In the genomic region with DNA sequence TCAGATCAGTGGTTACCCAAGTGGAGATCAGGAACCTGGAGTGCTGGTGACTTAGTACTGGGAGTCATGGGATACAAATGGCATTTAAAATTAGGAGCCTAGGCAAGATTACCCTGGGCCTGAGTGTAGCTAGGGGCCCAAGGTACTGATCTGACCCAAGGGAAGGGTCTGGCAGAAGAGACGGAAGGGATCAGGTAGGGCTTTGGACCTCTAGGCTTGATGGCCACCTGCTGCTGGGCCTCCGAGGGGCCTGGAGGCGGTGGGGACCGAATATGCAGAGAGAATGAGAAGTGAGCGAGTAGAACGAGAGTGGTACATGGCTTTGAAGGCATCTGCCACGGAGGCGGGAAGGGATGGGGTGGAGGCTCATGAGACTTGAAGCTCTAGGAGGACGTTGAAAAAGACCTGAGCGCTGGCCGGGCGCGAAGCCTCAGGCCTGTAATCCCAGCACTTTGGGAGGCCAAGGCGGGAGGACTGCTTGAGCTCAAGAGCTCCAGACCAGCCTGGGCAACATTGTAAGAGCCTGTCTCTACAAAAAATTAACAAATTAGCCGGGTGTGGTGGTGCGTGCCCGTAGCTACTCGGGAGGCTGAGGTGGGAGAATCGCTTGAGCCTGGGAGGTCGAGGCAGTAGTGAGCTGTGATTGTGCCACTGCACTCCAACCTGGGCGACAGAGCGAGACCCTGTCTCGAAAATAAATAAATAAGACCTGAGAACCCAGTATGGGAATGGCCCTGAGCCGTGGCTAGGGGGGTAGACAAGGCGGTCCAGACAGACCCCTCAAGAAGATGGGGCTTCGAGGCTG, we compare ENCODE assay signal across 10 cellular contexts. TPM values are rescaled to one million over a fixed set of nuclear protein-coding genes. Genes with fewer than 3 reads are reported as not detected.
DNase-seq lines count a peak whose midpoint lies in the region; ATAC-seq, FAIRE-seq and TF ChIP-seq lines count a peak whose summit lies in the region.
"Had no signal": no experiment of that assay in that cellular context is flagged by ENCODE, and none has a peak within 500 bp of the region (broad histone marks: within the 10 kb centered on the region; RNA-seq: fewer than 3 reads in every experiment).

No MANE protein-coding gene starts in this region.

- no peak for FAIRE-seq in small intestine (lab: Jason Lieb, UNC)
- FAIRE-seq: colon had no signal

- no peaks in the 10 kb centered on the region for H3K79me2 ChIP-seq in H9 (ENCODE audit: insufficient read depth, low read length)

- peaks cover 3% of the 10 kb centered on the region for H3K79me1 ChIP-seq in H9 (ENCODE audit: insufficient read depth, low read depth, low read length, poor library complexity, severe bottlenecking)

- H3K4me1 ChIP-seq in H9 (ENCODE audit: insufficient read depth, low read length) (no peaks in the 10 kb centered on the region), right cardiac atrium (ENCODE audit: control insufficient read depth, insufficient read depth, low read length) (no peaks in the 10 kb centered on the region), small intestine (ENCODE audit: control insufficient read depth in 2 of 2, insufficient read depth in 1 of 2, low read depth in 1 of 2, low read length in 1 of 2) (no peaks in the 10 kb centered on the region)

- H3K4me3 ChIP-seq in right cardiac atrium (ENCODE audit: low read length) (peak overlapping the region; percentile 87), small intestine (ENCODE audit: low read depth in 1 of 2, low read length in 2 of 2) (peak overlapping the region; percentile 4 to 66)

- H4K20me1 ChIP-seq in H9 (ENCODE audit: control insufficient read depth, insufficient read depth, insufficient read length), result no peaks in the 10 kb centered on the region

- no peak for DNase-seq in H9
- no peak for DNase-seq in WTC11 (ENCODE audit: low spot score)
- DNase-seq in right cardiac atrium, result peak in 1 of 3 donors; percentile 52
- DNase-seq in small intestine, result no peak
- DNase-seq in G401 (ENCODE audit: low spot score), result no peak
- DNase-seq in stimulated activated CD4-positive, alpha-beta T cell treated with anti-CD3 and anti-CD28 coated beads, Interleukin-4, amount 100 ng/mL, for 4 hours, result no peak
- DNase-seq in activated CD4-positive, CD25-positive, alpha-beta regulatory T cell treated with anti-CD3 and anti-CD28 coated beads, Interleukin-2, amount 50 U/mL, for 72 hours, result no peak
- no peak for DNase-seq in hepatic stellate cell (ENCODE audit: low spot score)

- H3K23ac ChIP-seq in H9 (ENCODE audit: insufficient read length, low read depth, low read length), result no peak overlapping the region

- H3K4me1 Mint-ChIP-seq in H9 (peaks cover 5 to 17% of the 10 kb centered on the region in 2 experiments), WTC11 (peaks cover 14% of the 10 kb centered on the region)

- TF ChIP-seq CTCF in H9 (conservative IDR thresholded peaks at IDR 0.05), result no peak
- no peak for TF ChIP-seq CTCF in WTC11 (IDR thresholded peaks at IDR 0.05)

- H2BK120ac ChIP-seq in H9 (ENCODE audit: low read depth, low read length, poor library complexity, severe bottlenecking), result no peak overlapping the region

- no peak overlapping the region for H2BK5ac ChIP-seq in H9 (ENCODE audit: insufficient read length, low read length)

- H3K27ac Mint-ChIP-seq in H9, result no peak overlapping the region
- peak overlapping the region; percentile 60 for H3K27ac Mint-ChIP-seq in WTC11

- H3K27me3 Mint-ChIP-seq in H9 (ENCODE audit: low read depth), result peaks cover 20% of the 10 kb centered on the region
- H3K27me3 Mint-ChIP-seq in WTC11 (ENCODE audit: low read depth), result peaks cover 12% of the 10 kb centered on the region

- CTCF ChIA-PET in WTC11 (lab: Charles Lee), result interaction anchor here (0.8 to 2.6 kb wide), 12 partner anchors 7 to 307 kb away, joined by 3 to 13 read pairs (median 5); partner anchors contain the start of gene SDF2L1

- H3K4me3 Mint-ChIP-seq in H9 (peak overlapping the region; percentile 89 to 95), WTC11 (peak overlapping the region; percentile 97)

- peak overlapping the region; percentile 54 for H3K4me2 ChIP-seq in H9 (ENCODE audit: insufficient read depth, insufficient read length, low read length)

- H2BK20ac ChIP-seq in H9 (ENCODE audit: low read depth, low read length, poor library complexity, severe bottlenecking), result no peak overlapping the region

- H2BK12ac ChIP-seq in H9 (ENCODE audit: insufficient read length, low read depth, low read length), result no peak overlapping the region

- H4K8ac ChIP-seq in H9 (replicated peaks; ENCODE audit: insufficient read length, low read depth, low read length), result no peak overlapping the region

- WGBS in H9 (ENCODE audit: extremely low coverage, insufficient read length, low lambda C conversion rate), result no CpG with 5 or more reads among the region's 26 CpGs
- 76% methylated on average over 26 of the region's 26 CpGs for WGBS in right cardiac atrium
- WGBS in small intestine, 3 donors, result 72 to 75% (median 73%) methylated on average over 25 to 26 of the region's 26 CpGs

- no peak overlapping the region for H4K91ac ChIP-seq in H9 (ENCODE audit: insufficient read length, low read depth, low read length)

- no peak overlapping the region for H3T11ph ChIP-seq in H9 (ENCODE audit: low read length)

- H3K23me2 ChIP-seq in H9 (ENCODE audit: insufficient read length, low read depth, low read length, poor library complexity, severe bottlenecking), result no peaks in the 10 kb centered on the region

- no peak overlapping the region for H3K4ac ChIP-seq in H9 (ENCODE audit: low read depth, low read length)

- H3K9ac ChIP-seq in H9 (ENCODE audit: extremely low read depth, insufficient read length, low read length), result no peak overlapping the region

- no peak overlapping the region for H2AFZ ChIP-seq in H9 (ENCODE audit: low read length)

- no peak overlapping the region for H2BK15ac ChIP-seq in H9 (ENCODE audit: low read depth, low read length)

- no peaks in the 10 kb centered on the region for H3K9me3 ChIP-seq in H9 (ENCODE audit: control insufficient read depth, low read depth, low read length)
- H3K9me3 ChIP-seq in right cardiac atrium (ENCODE audit: control insufficient read depth, low read length), result no peaks in the 10 kb centered on the region
- no peaks in the 10 kb centered on the region for H3K9me3 ChIP-seq in small intestine (ENCODE audit: control insufficient read depth, low read depth)

- H4K5ac ChIP-seq in H9 (ENCODE audit: insufficient read length, low read depth, low read length), result no peak overlapping the region

- H2AK5ac ChIP-seq in H9 (ENCODE audit: insufficient read length, low read length), result no peak overlapping the region

- ATAC-seq in WTC11 (no peak; the same call in 1 of the 2 replicates), right cardiac atrium (no peak)

- H3K18ac ChIP-seq in H9 (ENCODE audit: insufficient read length, low read depth, low read length), result no peak overlapping the region

- no peak overlapping the region for H3K14ac ChIP-seq in H9 (ENCODE audit: insufficient read depth, low read length)

- H3K27me3 ChIP-seq in H9 (ENCODE audit: insufficient read depth, low read length), result no peaks in the 10 kb centered on the region
- no peaks in the 10 kb centered on the region for H3K27me3 ChIP-seq in right cardiac atrium (ENCODE audit: control insufficient read depth, insufficient read depth)
- H3K27me3 ChIP-seq in small intestine (ENCODE audit: control insufficient read depth in 2 of 2, insufficient read depth in 2 of 2, low read length in 2 of 2), result no peaks in the 10 kb centered on the region

- H3K27ac ChIP-seq in H9 (ENCODE audit: insufficient read length, low read depth, low read length), result no peak overlapping the region
- peak overlapping the region; percentile 100 for H3K27ac ChIP-seq in right cardiac atrium (ENCODE audit: low read length)
- peak overlapping the region; percentile 88 to 99 for H3K27ac ChIP-seq in small intestine (ENCODE audit: low read depth in 1 of 2, low read length in 1 of 2)

- POLR2A ChIA-PET in WTC11 (lab: Charles Lee), result interaction anchor here (1.0 kb wide), 1 partner anchor 7 kb away, joined by 5 read pairs; no protein-coding TSS in a partner anchor

- H3K9me3 Mint-ChIP-seq in H9 (no peaks in the 10 kb centered on the region; a peak in 1 of 5 replicates), WTC11 (peaks cover 3% of the 10 kb centered on the region; the same call in 1 of the 2 replicates)

- in situ Hi-C loops in G401 (cut with HindIII; ENCODE audit: low sequenced_read_pairs), result no loop called here

- intact Hi-C loops in right cardiac atrium (cut with DNase I), result no loop called here

- no peak overlapping the region for H3K56ac ChIP-seq in H9 (ENCODE audit: insufficient read length, low read depth, low read length)

- no peaks in the 10 kb centered on the region for H3K36me3 ChIP-seq in small intestine (ENCODE audit: control insufficient read depth in 2 of 2, insufficient read depth in 2 of 2, low read length in 2 of 2)

- peaks cover 0 to 2% (median 2%) of the 10 kb centered on the region in 3 experiments; a peak in 2 of 7 replicates for H3K36me3 Mint-ChIP-seq in H9 (ENCODE audit: insufficient read depth in 1 of 3, low read depth in 3 of 3)
- no peaks in the 10 kb centered on the region for H3K36me3 Mint-ChIP-seq in WTC11

RNA-seq across cellular contexts. Expression of gene PPIL2, which starts 0.6 kb away (rescaled TPM):
- total RNA-seq in H9 (2021), result 35.5 and 35.9 TPM in 2 replicates
- total RNA-seq in WTC11 (2021), result 35.6 to 47.5 TPM (median 37.4 TPM) in 3 replicates
- 10 to 100 TPM; 20.4 to 32.0 (median 26.0) TPM for total RNA-seq in right cardiac atrium
- 22.6 TPM for polyA plus RNA-seq in right cardiac atrium
- 10 to 100 TPM; 24.9 to 35.2 (median 29.7) TPM for polyA plus RNA-seq in small intestine
- 20.5 and 24.0 TPM in 2 replicates for total RNA-seq in G401 (2014; rRNA removed; shearing (Covaris generic))

RNA-seq across cellular contexts. Expression of gene SDF2L1, which starts 23.1 kb away (rescaled TPM):
- total RNA-seq in H9 (2021), result 36.0 TPM in 2 replicates
- 52.2 to 73.6 TPM (median 57.0 TPM) in 3 replicates for total RNA-seq in WTC11 (2021)
- total RNA-seq in right cardiac atrium, result 10 to 100 TPM; 14.4 to 37.5 (median 33.4) TPM
- 35.9 TPM for polyA plus RNA-seq in right cardiac atrium
- polyA plus RNA-seq in small intestine, result 100 to 1,000 TPM in 1 of 3 donors, 10 to 100 TPM in 2; 25.9 to 125 (median 59.2) TPM
- total RNA-seq in G401 (2014; rRNA removed; shearing (Covaris generic)), result 39.7 and 49.4 TPM in 2 replicates

RNA-seq across cellular contexts. Expression of gene CCDC116, which starts 32.7 kb away (rescaled TPM):
- total RNA-seq in H9 (2021) (0.22 and 0.63 TPM in 2 replicates), WTC11 (2021) (0.14 to 0.57 TPM (median 0.27 TPM) in 3 replicates), right cardiac atrium (under 1 TPM in 2 of 4 donors, not detected in 2; 0.34 TPM)
- polyA plus RNA-seq in right cardiac atrium (0.29 TPM), small intestine (under 1 TPM; 0.22 to 0.40 (median 0.27) TPM)
- not detected in 2 replicates for total RNA-seq in G401 (2014; rRNA removed; shearing (Covaris generic))
- total RNA-seq: temporal lobe had no signal

RNA-seq across cellular contexts. Expression of gene YDJC, which starts 35.4 kb away (rescaled TPM):
- 29.8 and 30.2 TPM in 2 replicates for total RNA-seq in H9 (2021)
- 39.1 to 42.1 TPM (median 39.8 TPM) in 3 replicates for total RNA-seq in WTC11 (2021)
- 1 to 10 TPM; 3.6 to 5.8 (median 5.3) TPM for total RNA-seq in right cardiac atrium
- polyA plus RNA-seq in right cardiac atrium, result 7.9 TPM
- 10 to 100 TPM; 38.8 to 46.7 (median 45.6) TPM for polyA plus RNA-seq in small intestine
- 71.7 and 80.6 TPM in 2 replicates for total RNA-seq in G401 (2014; rRNA removed; shearing (Covaris generic))
